1 cellular context compared by ENCODE assay signal in the genomic region with DNA sequence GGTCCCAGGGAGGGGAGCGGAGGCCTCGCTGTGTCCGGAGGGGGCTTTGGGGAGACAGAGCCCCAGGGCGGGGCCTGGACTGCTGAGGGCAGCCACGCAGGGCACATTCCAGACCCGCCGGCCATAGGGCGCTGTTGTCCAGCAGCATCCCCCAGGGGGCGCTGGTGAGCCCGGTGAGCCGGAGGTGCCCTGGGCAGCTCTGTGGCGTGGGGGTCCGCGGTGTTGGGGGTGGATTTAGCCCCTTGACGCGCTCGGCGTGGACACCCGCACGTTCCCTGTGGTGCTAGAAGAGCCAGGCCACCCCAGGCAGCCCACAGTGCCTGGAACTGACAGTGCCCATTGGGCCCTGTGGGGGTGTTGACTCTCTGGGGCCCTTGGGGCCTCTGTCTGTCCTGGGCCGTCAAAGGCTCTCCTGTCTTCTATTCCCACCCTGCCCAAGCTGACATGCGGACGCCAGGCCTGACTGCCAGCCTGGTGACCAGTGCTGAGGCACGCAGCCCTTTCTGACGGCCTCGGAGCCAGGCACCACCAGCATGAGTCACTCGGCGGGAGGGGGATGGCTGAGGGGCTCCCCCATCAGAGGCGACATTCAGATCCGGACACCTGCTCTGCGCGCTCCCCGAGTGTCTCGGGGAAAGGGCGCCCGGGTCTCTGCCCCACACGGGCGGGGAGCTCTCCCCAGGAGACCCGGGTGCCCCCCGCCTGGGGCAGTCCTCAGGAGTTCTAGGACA.
TF ChIP-seq lines count a peak whose summit lies in the region.

No MANE protein-coding gene starts in this region.

TF ChIP-seq in H1, 55 proteins besides CTCF, POLR2A, EP300 and RAD21:
- TF ChIP-seq EGR1 (IDR thresholded peaks at IDR 0.05; ENCODE audit: borderline replicate concordance, low read depth, low read length) (no peak), TEAD4 (IDR thresholded peaks at IDR 0.05; ENCODE audit: low read depth, low read length) (peak; percentile 83), YY1 (IDR thresholded peaks at IDR 0.05; ENCODE audit: low read depth, low read length) (0 out of 2 replicates have a peak, but pooled peaks have one; percentile 27), MAX (IDR thresholded peaks at IDR 0.05) (peak; percentile 23; the same call in 1 of the 2 replicates)
